Comparison of ENCODE assay signal across 14 cellular contexts in the genomic region with DNA sequence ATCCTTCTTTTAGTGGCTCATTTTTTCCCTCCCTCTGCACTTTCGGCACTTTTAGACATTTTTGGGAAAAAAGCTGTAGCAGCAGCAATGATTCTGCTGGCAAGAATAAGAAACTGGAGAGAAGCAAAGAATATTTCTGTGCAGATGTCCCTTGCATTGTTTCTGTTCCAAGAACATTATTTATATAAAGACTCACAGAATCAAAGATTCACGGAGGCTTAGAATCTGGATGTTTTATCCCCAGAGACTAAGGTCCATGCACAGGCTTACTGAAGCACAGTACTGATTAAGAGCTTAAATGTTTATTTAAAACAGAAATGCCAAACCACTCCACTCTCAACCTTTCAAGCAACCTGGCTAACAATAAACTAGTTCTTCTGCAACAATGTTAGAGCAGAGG. TPM values are rescaled to one million over a fixed set of nuclear protein-coding genes. Genes with fewer than 3 reads are reported as not detected.
"Had no signal": no experiment of that assay in that cellular context is flagged by ENCODE, and none has a peak within 500 bp of the region (broad histone marks: within the 10 kb centered on the region; RNA-seq: fewer than 3 reads in every experiment).

No MANE protein-coding gene starts in this region.

- H3K4me1 ChIP-seq: ascending aorta, parathyroid adenoma, upper lobe of right lung had no signal

- H3K27me3 Mint-ChIP-seq: activated CD8-positive, alpha-beta T cell treated with anti-CD3 and anti-CD28 coated beads for 36 hours; memory B cell had no signal

- H3K27me3 ChIP-seq: ascending aorta, upper lobe of right lung had no signal

- ATAC-seq: activated CD8-positive, alpha-beta T cell treated with anti-CD3 and anti-CD28 coated beads for 36 hours; left colon; stimulated activated effector memory CD8-positive, alpha-beta T cell treated with anti-CD3 and anti-CD28 coated beads, Interleukin-12 subunit alpha, Interleukin-12 subunit beta, amount 100 ng/mL, for 72 hours; upper lobe of right lung had no signal

- H3K4me3 Mint-ChIP-seq: activated CD8-positive, alpha-beta T cell treated with anti-CD3 and anti-CD28 coated beads for 36 hours; memory B cell; neural crest cell; stimulated activated effector memory CD8-positive, alpha-beta T cell treated with anti-CD3 and anti-CD28 coated beads, Interleukin-12 subunit alpha, Interleukin-12 subunit beta, amount 100 ng/mL, for 72 hours had no signal

- H3K9me3 Mint-ChIP-seq: activated CD8-positive, alpha-beta T cell treated with anti-CD3 and anti-CD28 coated beads for 36 hours; memory B cell; neural crest cell; stimulated activated effector memory CD8-positive, alpha-beta T cell treated with anti-CD3 and anti-CD28 coated beads, Interleukin-12 subunit alpha, Interleukin-12 subunit beta, amount 100 ng/mL, for 72 hours had no signal

- H3K27ac Mint-ChIP-seq: activated CD8-positive, alpha-beta T cell treated with anti-CD3 and anti-CD28 coated beads for 36 hours; memory B cell; stimulated activated effector memory CD8-positive, alpha-beta T cell treated with anti-CD3 and anti-CD28 coated beads, Interleukin-12 subunit alpha, Interleukin-12 subunit beta, amount 100 ng/mL, for 72 hours had no signal

- DNase-seq: activated CD4-positive, CD25-positive, alpha-beta regulatory T cell treated with anti-CD3 and anti-CD28 coated beads, Interleukin-2, amount 50 U/mL, for 72 hours; activated CD8-positive, alpha-beta memory T cell treated with anti-CD3 and anti-CD28 coated beads, Interleukin-2, amount 50 U/mL, for 48 hours; activated CD8-positive, alpha-beta T cell treated with anti-CD3 and anti-CD28 coated beads for 36 hours; glutamatergic neuron; left colon; SIG-M5; substantia nigra; SW 1271; upper lobe of right lung had no signal

- H3K4me1 Mint-ChIP-seq: memory B cell; neural crest cell; stimulated activated effector memory CD8-positive, alpha-beta T cell treated with anti-CD3 and anti-CD28 coated beads, Interleukin-12 subunit alpha, Interleukin-12 subunit beta, amount 100 ng/mL, for 72 hours had no signal

- H3K27ac ChIP-seq: ascending aorta, parathyroid adenoma, upper lobe of right lung had no signal

- H2AFZ ChIP-seq: parathyroid adenoma had no signal

- H3K4me3 ChIP-seq: ascending aorta, upper lobe of right lung had no signal

- H3K79me2 ChIP-seq: parathyroid adenoma had no signal

- H3K9me3 ChIP-seq: ascending aorta, upper lobe of right lung had no signal

RNA-seq across cellular contexts. Expression of a gene that starts 12.4 kb away (rescaled TPM):
- total RNA-seq: ascending aorta had no signal

RNA-seq across cellular contexts. Expression of a gene that starts 18.0 kb away (rescaled TPM):
- total RNA-seq: ascending aorta had no signal
